ENCODE assay signal across 8 cellular contexts in the genomic region with DNA sequence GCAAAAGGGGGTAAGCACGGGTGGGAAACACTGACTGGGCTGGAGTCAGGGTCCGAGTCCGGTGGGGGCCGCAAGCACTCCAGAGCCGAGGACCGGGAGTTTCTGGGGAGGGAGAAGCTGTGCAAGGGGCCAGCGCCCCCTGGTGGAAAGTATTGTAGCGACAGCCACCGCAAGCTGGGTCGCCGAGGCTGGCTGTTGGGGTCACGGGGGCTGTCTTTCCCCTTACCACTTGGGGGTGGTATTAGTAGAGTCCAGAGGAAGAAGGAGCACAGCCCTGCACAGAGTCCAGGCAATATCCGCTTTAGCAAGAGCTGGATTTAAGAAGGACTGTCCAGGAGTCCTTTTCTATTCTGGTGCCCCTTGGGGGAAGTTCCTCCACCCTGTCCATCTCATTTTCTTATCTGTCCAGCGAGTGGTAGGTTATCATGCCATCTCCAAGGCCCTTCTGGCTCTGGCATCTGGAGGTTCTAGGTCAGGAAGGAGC. TPM values are rescaled to one million over a fixed set of nuclear protein-coding genes. Genes with fewer than 3 reads are reported as not detected.
DNase-seq lines count a peak whose midpoint lies in the region; ATAC-seq and TF ChIP-seq lines count a peak whose summit lies in the region.

No MANE protein-coding gene starts in this region.

- no peak overlapping the region for H3K27ac Mint-ChIP-seq in activated naive CD4-positive, alpha-beta T cell treated with anti-CD3 and anti-CD28 coated beads for 36 hours

- no peak overlapping the region for H3K4me3 Mint-ChIP-seq in activated naive CD4-positive, alpha-beta T cell treated with anti-CD3 and anti-CD28 coated beads for 36 hours

- ATAC-seq in Right ventricle myocardium inferior: peak; percentile 77
- peak; percentile 91 for ATAC-seq in aorta (ENCODE audit: low FRiP score)
- no peak for ATAC-seq in GM19328 (IDR thresholded peaks at IDR 0.05; ENCODE audit: unreplicated experiment)

- H3K27ac ChIP-seq in prostate gland: no peak overlapping the region
- no peak overlapping the region for H3K27ac ChIP-seq in aorta (ENCODE audit: low read depth in 1 of 2, low read length in 2 of 2)

- H3K4me3 ChIP-seq in prostate gland (no peak overlapping the region), aorta (ENCODE audit: low read length in 2 of 2) (no peak overlapping the region)

- no peaks in the 10 kb centered on the region for H3K36me3 Mint-ChIP-seq in activated naive CD4-positive, alpha-beta T cell treated with anti-CD3 and anti-CD28 coated beads for 36 hours (ENCODE audit: low read depth)

- TF ChIP-seq CTCF in GM12801 (IDR thresholded peaks at IDR 0.05; ENCODE audit: extremely low read depth, insufficient read length) (peak; percentile 44), prostate gland (IDR thresholded peaks at IDR 0.05) (peak; percentile 92 to 100 (median 96))

- no peaks in the 10 kb centered on the region for H3K27me3 Mint-ChIP-seq in activated naive CD4-positive, alpha-beta T cell treated with anti-CD3 and anti-CD28 coated beads for 36 hours (ENCODE audit: low read depth)

- H3K36me3 ChIP-seq in prostate gland (no peaks in the 10 kb centered on the region), aorta (ENCODE audit: control insufficient read depth in 1 of 2, insufficient read depth in 2 of 2, low read length in 1 of 2) (no peaks in the 10 kb centered on the region)

- H3K9me3 Mint-ChIP-seq in activated naive CD4-positive, alpha-beta T cell treated with anti-CD3 and anti-CD28 coated beads for 36 hours: no peaks in the 10 kb centered on the region

- H3K9me3 ChIP-seq in prostate gland (no peaks in the 10 kb centered on the region), aorta (ENCODE audit: control insufficient read depth, low read length) (no peaks in the 10 kb centered on the region)

- DNase-seq in LoVo (ENCODE audit: low spot score): peak; percentile 76
- DNase-seq in SKM-1 treated with dmso at 0.1 percent for 144 hours (lab: John Stamatoyannopoulos, UW; ENCODE audit: unreplicated experiment): peak; percentile 71
- DNase-seq in activated naive CD4-positive, alpha-beta T cell treated with anti-CD3 and anti-CD28 coated beads for 36 hours: peak; percentile 81
- DNase-seq in Right ventricle myocardium inferior (ENCODE audit: missing footprints): peak; percentile 89
- DNase-seq in prostate gland (ENCODE audit: low spot score): peak; percentile 54
- peak; percentile 79 to 94 for DNase-seq in aorta

- WGBS in prostate gland: 3% methylated on average over 14 of the region's 14 CpGs
- 3% methylated on average over 14 of the region's 14 CpGs for WGBS in aorta, 2 donors

- TF ChIP-seq POLR2A in prostate gland (IDR thresholded peaks at IDR 0.05): no peak

- peaks cover 14% of the 10 kb centered on the region for H3K4me1 Mint-ChIP-seq in activated naive CD4-positive, alpha-beta T cell treated with anti-CD3 and anti-CD28 coated beads for 36 hours (ENCODE audit: low read depth)

- intact Hi-C loops in activated naive CD4-positive, alpha-beta T cell treated with anti-CD3 and anti-CD28 coated beads for 36 hours (cut with micrococcal nuclease): loop anchor here (1.0 to 5.0 kb wide), 3 partner anchors 66 to 264 kb away; no protein-coding TSS in a partner anchor
- intact Hi-C loops in Right ventricle myocardium inferior (cut with DNase I): loop anchor here (1.0 kb wide), 1 partner anchor 66 kb away; no protein-coding TSS in a partner anchor
- intact Hi-C loops in prostate gland (cut with DNase I): loop anchor here (1.0 kb wide), 1 partner anchor 66 kb away; no protein-coding TSS in a partner anchor
- intact Hi-C loops in aorta (cut with DNase I): loop anchor here (1.0 to 2.0 kb wide), 2 partner anchors 65 to 66 kb away; no protein-coding TSS in a partner anchor

- H3K4me1 ChIP-seq in prostate gland (replicated peaks) (no peaks in the 10 kb centered on the region), aorta (ENCODE audit: control insufficient read depth in 1 of 2, insufficient read depth in 2 of 2, low read length in 2 of 2) (no peaks in the 10 kb centered on the region)

- CTCF ChIA-PET in activated naive CD4-positive, alpha-beta T cell treated with anti-CD3 and anti-CD28 coated beads for 36 hours (lab: Charles Lee): interaction anchor here (0.7 to 11.7 kb wide), 27 partner anchors 8 to 326 kb away, joined by 3 to 378 read pairs (median 4); no protein-coding TSS in a partner anchor

- H3K27me3 ChIP-seq in prostate gland (replicated peaks; ENCODE audit: insufficient read depth) (no peaks in the 10 kb centered on the region), aorta (ENCODE audit: control insufficient read depth in 1 of 2, insufficient read depth in 2 of 2, low read length in 1 of 2) (no peaks in the 10 kb centered on the region)

RNA-seq across cellular contexts. Expression of a gene that starts 17.9 kb away (rescaled TPM):
- total RNA-seq in activated naive CD4-positive, alpha-beta T cell treated with anti-CD3 and anti-CD28 coated beads for 36 hours: 10 to 100 TPM; 23.2 to 23.3 TPM
- total RNA-seq in Right ventricle myocardium inferior: 16.9 TPM
- total RNA-seq in prostate gland: 10 to 100 TPM; 23.4 to 33.3 TPM
- total RNA-seq in aorta: 10 to 100 TPM; 29.1 to 33.6 TPM
- polyA plus RNA-seq in aorta: 10 to 100 TPM in 1 of 2 donors, 1 to 10 TPM in 1; 6.6 to 15.3 TPM

RNA-seq across cellular contexts. Expression of a gene that starts 56.5 kb away (rescaled TPM):
- total RNA-seq in activated naive CD4-positive, alpha-beta T cell treated with anti-CD3 and anti-CD28 coated beads for 36 hours: not detected
- total RNA-seq in Right ventricle myocardium inferior (not detected), prostate gland (not detected), aorta (not detected)
- not detected for polyA plus RNA-seq in aorta
